1 cellular context compared by ENCODE assay signal in the genomic region with DNA sequence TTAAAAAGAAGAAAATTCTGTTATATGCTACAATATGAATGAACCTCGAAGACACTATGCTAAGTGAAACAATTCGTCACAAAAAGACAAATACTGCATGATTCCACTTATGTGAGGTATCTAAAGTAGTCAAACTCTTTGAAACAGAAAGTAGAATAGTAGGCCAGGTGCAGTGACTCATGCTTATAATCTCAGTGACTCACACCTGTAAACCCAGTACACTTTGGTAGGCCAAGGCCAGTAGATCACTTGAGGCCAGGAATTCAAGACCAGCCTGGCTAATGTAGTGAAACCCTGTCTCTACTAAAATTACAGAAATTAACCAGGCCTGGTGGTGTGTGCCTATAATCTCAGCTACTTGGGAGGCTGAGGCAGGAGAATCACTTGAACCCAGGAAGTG.
TF ChIP-seq lines count a peak whose summit lies in the region.

No MANE protein-coding gene starts in this region.

TF ChIP-seq in WTC11, 78 proteins besides CTCF, POLR2A, EP300 and RAD21:
- TF ChIP-seq, protein P1, sequence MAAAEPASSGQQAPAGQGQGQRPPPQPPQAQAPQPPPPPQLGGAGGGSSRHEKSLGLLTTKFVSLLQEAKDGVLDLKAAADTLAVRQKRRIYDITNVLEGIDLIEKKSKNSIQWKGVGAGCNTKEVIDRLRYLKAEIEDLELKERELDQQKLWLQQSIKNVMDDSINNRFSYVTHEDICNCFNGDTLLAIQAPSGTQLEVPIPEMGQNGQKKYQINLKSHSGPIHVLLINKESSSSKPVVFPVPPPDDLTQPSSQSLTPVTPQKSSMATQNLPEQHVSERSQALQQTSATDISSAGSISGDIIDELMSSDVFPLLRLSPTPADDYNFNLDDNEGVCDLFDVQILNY (CRISPR knock-in tag; IDR thresholded peaks at IDR 0.05): no peak
- TF ChIP-seq, protein P2, sequence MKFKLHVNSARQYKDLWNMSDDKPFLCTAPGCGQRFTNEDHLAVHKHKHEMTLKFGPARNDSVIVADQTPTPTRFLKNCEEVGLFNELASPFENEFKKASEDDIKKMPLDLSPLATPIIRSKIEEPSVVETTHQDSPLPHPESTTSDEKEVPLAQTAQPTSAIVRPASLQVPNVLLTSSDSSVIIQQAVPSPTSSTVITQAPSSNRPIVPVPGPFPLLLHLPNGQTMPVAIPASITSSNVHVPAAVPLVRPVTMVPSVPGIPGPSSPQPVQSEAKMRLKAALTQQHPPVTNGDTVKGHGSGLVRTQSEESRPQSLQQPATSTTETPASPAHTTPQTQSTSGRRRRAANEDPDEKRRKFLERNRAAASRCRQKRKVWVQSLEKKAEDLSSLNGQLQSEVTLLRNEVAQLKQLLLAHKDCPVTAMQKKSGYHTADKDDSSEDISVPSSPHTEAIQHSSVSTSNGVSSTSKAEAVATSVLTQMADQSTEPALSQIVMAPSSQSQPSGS (CRISPR knock-in tag; IDR thresholded peaks at IDR 0.05; ENCODE audit: borderline replicate concordance, low read depth): no peak
- TF ChIP-seq, protein P3, sequence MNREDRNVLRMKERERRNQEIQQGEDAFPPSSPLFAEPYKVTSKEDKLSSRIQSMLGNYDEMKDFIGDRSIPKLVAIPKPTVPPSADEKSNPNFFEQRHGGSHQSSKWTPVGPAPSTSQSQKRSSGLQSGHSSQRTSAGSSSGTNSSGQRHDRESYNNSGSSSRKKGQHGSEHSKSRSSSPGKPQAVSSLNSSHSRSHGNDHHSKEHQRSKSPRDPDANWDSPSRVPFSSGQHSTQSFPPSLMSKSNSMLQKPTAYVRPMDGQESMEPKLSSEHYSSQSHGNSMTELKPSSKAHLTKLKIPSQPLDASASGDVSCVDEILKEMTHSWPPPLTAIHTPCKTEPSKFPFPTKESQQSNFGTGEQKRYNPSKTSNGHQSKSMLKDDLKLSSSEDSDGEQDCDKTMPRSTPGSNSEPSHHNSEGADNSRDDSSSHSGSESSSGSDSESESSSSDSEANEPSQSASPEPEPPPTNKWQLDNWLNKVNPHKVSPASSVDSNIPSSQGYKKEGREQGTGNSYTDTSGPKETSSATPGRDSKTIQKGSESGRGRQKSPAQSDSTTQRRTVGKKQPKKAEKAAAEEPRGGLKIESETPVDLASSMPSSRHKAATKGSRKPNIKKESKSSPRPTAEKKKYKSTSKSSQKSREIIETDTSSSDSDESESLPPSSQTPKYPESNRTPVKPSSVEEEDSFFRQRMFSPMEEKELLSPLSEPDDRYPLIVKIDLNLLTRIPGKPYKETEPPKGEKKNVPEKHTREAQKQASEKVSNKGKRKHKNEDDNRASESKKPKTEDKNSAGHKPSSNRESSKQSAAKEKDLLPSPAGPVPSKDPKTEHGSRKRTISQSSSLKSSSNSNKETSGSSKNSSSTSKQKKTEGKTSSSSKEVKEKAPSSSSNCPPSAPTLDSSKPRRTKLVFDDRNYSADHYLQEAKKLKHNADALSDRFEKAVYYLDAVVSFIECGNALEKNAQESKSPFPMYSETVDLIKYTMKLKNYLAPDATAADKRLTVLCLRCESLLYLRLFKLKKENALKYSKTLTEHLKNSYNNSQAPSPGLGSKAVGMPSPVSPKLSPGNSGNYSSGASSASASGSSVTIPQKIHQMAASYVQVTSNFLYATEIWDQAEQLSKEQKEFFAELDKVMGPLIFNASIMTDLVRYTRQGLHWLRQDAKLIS (CRISPR knock-in tag; IDR thresholded peaks at IDR 0.05; ENCODE audit: borderline replicate concordance): no peak
- TF ChIP-seq FOXK1 (CRISPR knock-in tag; IDR thresholded peaks at IDR 0.05) (no peak), ZNF317 (CRISPR knock-in tag; IDR thresholded peaks at IDR 0.05; ENCODE audit: borderline replicate concordance, low read depth) (no peak), SMAD4 (CRISPR knock-in tag; IDR thresholded peaks at IDR 0.05) (no peak), NFYB (CRISPR knock-in tag; conservative IDR thresholded peaks at IDR 0.05; ENCODE audit: low read depth) (no peak), EMX1 (CRISPR knock-in tag; IDR thresholded peaks at IDR 0.05) (no peak), NFATC4 (CRISPR knock-in tag; IDR thresholded peaks at IDR 0.05) (no peak), ZNF121 (CRISPR knock-in tag; IDR thresholded peaks at IDR 0.05) (no peak), IRF2 (CRISPR knock-in tag; IDR thresholded peaks at IDR 0.05; ENCODE audit: borderline replicate concordance, low read depth) (no peak), NR2C2 (CRISPR knock-in tag; IDR thresholded peaks at IDR 0.05) (no peak)
- TF ChIP-seq, protein P4, sequence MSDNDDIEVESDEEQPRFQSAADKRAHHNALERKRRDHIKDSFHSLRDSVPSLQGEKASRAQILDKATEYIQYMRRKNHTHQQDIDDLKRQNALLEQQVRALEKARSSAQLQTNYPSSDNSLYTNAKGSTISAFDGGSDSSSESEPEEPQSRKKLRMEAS (CRISPR knock-in tag; IDR thresholded peaks at IDR 0.05): no peak
- TF ChIP-seq, protein P5, sequence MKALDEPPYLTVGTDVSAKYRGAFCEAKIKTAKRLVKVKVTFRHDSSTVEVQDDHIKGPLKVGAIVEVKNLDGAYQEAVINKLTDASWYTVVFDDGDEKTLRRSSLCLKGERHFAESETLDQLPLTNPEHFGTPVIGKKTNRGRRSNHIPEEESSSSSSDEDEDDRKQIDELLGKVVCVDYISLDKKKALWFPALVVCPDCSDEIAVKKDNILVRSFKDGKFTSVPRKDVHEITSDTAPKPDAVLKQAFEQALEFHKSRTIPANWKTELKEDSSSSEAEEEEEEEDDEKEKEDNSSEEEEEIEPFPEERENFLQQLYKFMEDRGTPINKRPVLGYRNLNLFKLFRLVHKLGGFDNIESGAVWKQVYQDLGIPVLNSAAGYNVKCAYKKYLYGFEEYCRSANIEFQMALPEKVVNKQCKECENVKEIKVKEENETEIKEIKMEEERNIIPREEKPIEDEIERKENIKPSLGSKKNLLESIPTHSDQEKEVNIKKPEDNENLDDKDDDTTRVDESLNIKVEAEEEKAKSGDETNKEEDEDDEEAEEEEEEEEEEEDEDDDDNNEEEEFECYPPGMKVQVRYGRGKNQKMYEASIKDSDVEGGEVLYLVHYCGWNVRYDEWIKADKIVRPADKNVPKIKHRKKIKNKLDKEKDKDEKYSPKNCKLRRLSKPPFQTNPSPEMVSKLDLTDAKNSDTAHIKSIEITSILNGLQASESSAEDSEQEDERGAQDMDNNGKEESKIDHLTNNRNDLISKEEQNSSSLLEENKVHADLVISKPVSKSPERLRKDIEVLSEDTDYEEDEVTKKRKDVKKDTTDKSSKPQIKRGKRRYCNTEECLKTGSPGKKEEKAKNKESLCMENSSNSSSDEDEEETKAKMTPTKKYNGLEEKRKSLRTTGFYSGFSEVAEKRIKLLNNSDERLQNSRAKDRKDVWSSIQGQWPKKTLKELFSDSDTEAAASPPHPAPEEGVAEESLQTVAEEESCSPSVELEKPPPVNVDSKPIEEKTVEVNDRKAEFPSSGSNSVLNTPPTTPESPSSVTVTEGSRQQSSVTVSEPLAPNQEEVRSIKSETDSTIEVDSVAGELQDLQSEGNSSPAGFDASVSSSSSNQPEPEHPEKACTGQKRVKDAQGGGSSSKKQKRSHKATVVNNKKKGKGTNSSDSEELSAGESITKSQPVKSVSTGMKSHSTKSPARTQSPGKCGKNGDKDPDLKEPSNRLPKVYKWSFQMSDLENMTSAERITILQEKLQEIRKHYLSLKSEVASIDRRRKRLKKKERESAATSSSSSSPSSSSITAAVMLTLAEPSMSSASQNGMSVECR (CRISPR knock-in tag; IDR thresholded peaks at IDR 0.05; ENCODE audit: borderline replicate concordance): no peak
- TF ChIP-seq, protein P6, sequence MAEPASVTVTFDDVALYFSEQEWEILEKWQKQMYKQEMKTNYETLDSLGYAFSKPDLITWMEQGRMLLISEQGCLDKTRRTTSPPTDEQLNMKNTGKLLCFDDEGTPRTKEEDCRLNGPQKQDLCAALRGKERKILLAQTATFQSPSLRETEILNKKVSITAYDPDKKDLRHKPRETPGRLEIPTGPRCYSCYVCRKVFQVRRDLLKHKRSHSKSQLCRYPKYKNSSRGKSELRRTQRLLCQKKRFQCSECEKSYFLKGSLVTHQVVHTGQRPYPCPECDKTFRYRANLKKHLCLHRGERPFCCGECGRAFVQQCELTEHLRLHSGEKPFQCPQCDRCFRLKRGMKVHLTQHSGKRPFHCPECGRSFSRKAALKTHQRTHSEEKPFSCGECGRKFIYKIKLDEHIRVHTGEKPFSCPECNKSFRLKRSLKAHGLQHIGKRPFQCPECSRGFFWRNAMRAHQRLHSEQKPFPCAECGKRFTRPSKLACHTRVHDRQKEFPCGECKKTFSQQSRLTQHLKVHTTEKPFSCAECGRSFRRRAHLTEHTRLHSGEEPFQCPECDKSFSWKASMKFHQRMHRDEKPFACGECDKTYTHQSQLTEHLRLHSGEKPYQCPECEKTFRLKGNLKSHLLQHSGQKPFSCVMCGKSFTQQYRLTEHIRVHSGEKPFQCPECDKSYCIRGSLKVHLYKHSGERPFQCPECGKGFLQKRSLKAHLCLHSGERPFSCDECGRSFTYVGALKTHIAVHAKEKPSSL (CRISPR knock-in tag; conservative IDR thresholded peaks at IDR 0.05): no peak
